In genomic region chr5:10332301-10332700, GRCh38 we compare ENCODE assay signal across 19 cellular contexts. TPM values are rescaled to one million over a fixed set of nuclear protein-coding genes. Genes with fewer than 3 reads are reported as not detected.
DNase-seq lines count a peak whose midpoint lies in the region; ATAC-seq and TF ChIP-seq lines count a peak whose summit lies in the region.
"Had no signal": no experiment of that assay in that cellular context is flagged by ENCODE, and none has a peak within 500 bp of the region (broad histone marks: within the 10 kb centered on the region; RNA-seq: fewer than 3 reads in every experiment).

No MANE protein-coding gene starts in this region.

- H3K4me2 ChIP-seq in OCI-LY7 (ENCODE audit: low read length): no peak overlapping the region
- H3K4me2 ChIP-seq: BLaER1 treated with 17β-estradiol and CSF1 and Interleukin-3, amounts not matched to agents 10 nM and 100 nM had no signal

- no peak overlapping the region for H3K27ac Mint-ChIP-seq in CD8-positive, alpha-beta T cell
- H3K27ac Mint-ChIP-seq in natural killer cell treated with Interleukin-12 subunit alpha and Interleukin-12 subunit beta and Interleukin-15 and Interleukin-18, amount 100 ng/mL, for 72 hours: no peak overlapping the region

- CTCF ChIA-PET in CD8-positive, alpha-beta T cell (lab: Charles Lee): interaction anchor here (1.1 kb wide), 1 partner anchor 49 kb away, joined by 4 read pairs; no protein-coding TSS in a partner anchor
- CTCF ChIA-PET in OCI-LY7 (lab: Charles Lee; ENCODE audit: unreplicated experiment): no interaction called here

- BruUV-seq in OCI-LY7 (replicated peaks; lab: Mats Ljungman, UMichigan): no TSS peak

- no peaks in the 10 kb centered on the region for H3K36me3 ChIP-seq in CD8-positive, alpha-beta T cell (ENCODE audit: insufficient read depth, low read length)
- H3K36me3 ChIP-seq in OCI-LY7 (ENCODE audit: insufficient read depth, low read length): no peaks in the 10 kb centered on the region
- H3K36me3 ChIP-seq: breast epithelium, lower lobe of right lung, upper lobe of right lung had no signal

- H3K27ac ChIP-seq in CD8-positive, alpha-beta T cell (ENCODE audit: low read depth, low read length): no peak overlapping the region
- peak overlapping the region; percentile 47 for H3K27ac ChIP-seq in cingulate gyrus (ENCODE audit: low read depth, low read length)
- H3K27ac ChIP-seq in OCI-LY7 (ENCODE audit: low read depth, low read length, poor library complexity, severe bottlenecking): no peak overlapping the region
- H3K27ac ChIP-seq: BLaER1 treated with 17β-estradiol and CSF1 and Interleukin-3, amounts not matched to agents 10 nM and 100 nM; lower lobe of right lung; upper lobe of right lung had no signal

- H2AFZ ChIP-seq in OCI-LY7 (ENCODE audit: low read length): no peak overlapping the region

- peaks cover 12% of the 10 kb centered on the region for H3K27me3 ChIP-seq in CD8-positive, alpha-beta T cell (ENCODE audit: insufficient read depth, low read length)
- H3K27me3 ChIP-seq: breast epithelium, upper lobe of right lung had no signal

- H3K4me1 Mint-ChIP-seq in CD8-positive, alpha-beta T cell (ENCODE audit: low read depth): peaks cover 5% of the 10 kb centered on the region
- H3K4me1 Mint-ChIP-seq in natural killer cell treated with Interleukin-12 subunit alpha and Interleukin-12 subunit beta and Interleukin-15 and Interleukin-18, amount 100 ng/mL, for 72 hours (ENCODE audit: low read depth in 2 of 2): peaks cover 6 to 8% of the 10 kb centered on the region in 2 donors

- intact Hi-C loops in CD8-positive, alpha-beta T cell (cut with DNase I, micrococcal nuclease): no loop called here
- intact Hi-C loops in OCI-LY7 (cut with micrococcal nuclease; ENCODE audit: unreplicated experiment): no loop called here

- no peaks in the 10 kb centered on the region for H3K9me3 Mint-ChIP-seq in CD8-positive, alpha-beta T cell
- no peaks in the 10 kb centered on the region for H3K9me3 Mint-ChIP-seq in natural killer cell treated with Interleukin-12 subunit alpha and Interleukin-12 subunit beta and Interleukin-15 and Interleukin-18, amount 100 ng/mL, for 72 hours

- H3K27me3 Mint-ChIP-seq in CD8-positive, alpha-beta T cell (ENCODE audit: low read depth): peaks cover 38% of the 10 kb centered on the region
- peaks cover 30 to 31% of the 10 kb centered on the region in 2 donors for H3K27me3 Mint-ChIP-seq in natural killer cell treated with Interleukin-12 subunit alpha and Interleukin-12 subunit beta and Interleukin-15 and Interleukin-18, amount 100 ng/mL, for 72 hours

- DNase-seq in NCI-H1417 (lab: John Stamatoyannopoulos, UW): peak in 2 of 3 experiments; percentile 35 to 41
- no peak for DNase-seq in NCI-H1417 treated with DMSO at 0.1 percent for 48 hours (lab: John Stamatoyannopoulos, UW)
- DNase-seq in CD8-positive, alpha-beta T cell: no peak
- DNase-seq in natural killer cell treated with Interleukin-12 subunit alpha and Interleukin-12 subunit beta and Interleukin-15 and Interleukin-18, amount 100 ng/mL, for 72 hours (ENCODE audit: low spot score): no peak
- no peak for DNase-seq in NCI-H2227 (lab: John Stamatoyannopoulos, UW; ENCODE audit: unreplicated experiment)
- DNase-seq in OCI-LY7 (ENCODE audit: low spot score): no peak
- no peak for DNase-seq in SKM-1 (lab: John Stamatoyannopoulos, UW; ENCODE audit: unreplicated experiment)
- DNase-seq: 8988T; activated naive CD4-positive, alpha-beta T cell treated with Interleukin-2 at 50 U/mL for 16 hours; effector memory CD4-positive, alpha-beta T cell; lower lobe of right lung; NCI-H1105; NCI-H446 treated with DMSO at 0.1 percent for 48 hours; OCI-M1; stimulated activated CD4-positive, alpha-beta T cell treated with anti-CD3 and anti-CD28 coated beads, Interleukin-4, amount 100 ng/mL, for 4 hours had no signal

- H3K4me3 ChIP-seq in CD8-positive, alpha-beta T cell (ENCODE audit: low read depth, low read length): no peak overlapping the region
- no peak overlapping the region for H3K4me3 ChIP-seq in OCI-LY7 (ENCODE audit: low read depth, low read length, poor library complexity, severe bottlenecking)

- no peaks in the 10 kb centered on the region for H3K9me3 ChIP-seq in CD8-positive, alpha-beta T cell (ENCODE audit: low read length)
- no peaks in the 10 kb centered on the region for H3K9me3 ChIP-seq in OCI-LY7 (ENCODE audit: low read length)
- H3K9me3 ChIP-seq: breast epithelium, lower lobe of right lung, upper lobe of right lung had no signal

- peak overlapping the region; percentile 41 for H3K4me3 Mint-ChIP-seq in CD8-positive, alpha-beta T cell
- peak overlapping the region; percentile 8 for H3K4me3 Mint-ChIP-seq in natural killer cell treated with Interleukin-12 subunit alpha and Interleukin-12 subunit beta and Interleukin-15 and Interleukin-18, amount 100 ng/mL, for 72 hours

- POLR2A ChIA-PET in CD8-positive, alpha-beta T cell (lab: Charles Lee): interaction anchor here (0.6 kb wide), 1 partner anchor 21 kb away, joined by 3 read pairs; the partner anchor contains the start of gene MARCHF6
- POLR2A ChIA-PET in OCI-LY7 (lab: Charles Lee): interaction anchor here (0.6 kb wide), 1 partner anchor 11 kb away, joined by 3 read pairs; no protein-coding TSS in a partner anchor

- no peaks in the 10 kb centered on the region for H3K79me2 ChIP-seq in OCI-LY7 (ENCODE audit: insufficient read depth, low read depth, low read length)

- H3K36me3 Mint-ChIP-seq in CD8-positive, alpha-beta T cell: peaks cover 2% of the 10 kb centered on the region
- no peaks in the 10 kb centered on the region for H3K36me3 Mint-ChIP-seq in natural killer cell treated with Interleukin-12 subunit alpha and Interleukin-12 subunit beta and Interleukin-15 and Interleukin-18, amount 100 ng/mL, for 72 hours

- no peaks in the 10 kb centered on the region for H4K20me1 ChIP-seq in OCI-LY7 (ENCODE audit: insufficient read depth, low read length)
- H4K20me1 ChIP-seq: BLaER1 treated with 17β-estradiol and CSF1 and Interleukin-3, amounts not matched to agents 10 nM and 100 nM had no signal

- no peak for TF ChIP-seq CTCF in CD8-positive, alpha-beta T cell (IDR thresholded peaks at IDR 0.05)
- TF ChIP-seq CTCF in OCI-LY7 (conservative IDR thresholded peaks at IDR 0.05; ENCODE audit: low read length): no peak

- H3K4me1 ChIP-seq in CD8-positive, alpha-beta T cell (ENCODE audit: insufficient read depth, low read length): no peaks in the 10 kb centered on the region
- no peaks in the 10 kb centered on the region for H3K4me1 ChIP-seq in OCI-LY7 (ENCODE audit: insufficient read depth, low read length, poor library complexity, severe bottlenecking)
- H3K4me1 ChIP-seq: BLaER1 treated with 17β-estradiol and CSF1 and Interleukin-3, amounts not matched to agents 10 nM and 100 nM had no signal

- H3K9me2 ChIP-seq in OCI-LY7 (ENCODE audit: insufficient read depth, low read length): no peaks in the 10 kb centered on the region

- ATAC-seq in CD8-positive, alpha-beta T cell: no peak
- no peak for ATAC-seq in natural killer cell treated with Interleukin-12 subunit alpha and Interleukin-12 subunit beta and Interleukin-15 and Interleukin-18, amount 100 ng/mL, for 72 hours

RNA-seq across cellular contexts. Expression of gene MARCHF6, which starts 21.2 kb away (rescaled TPM):
- total RNA-seq in CD8-positive, alpha-beta T cell: 100 to 1,000 TPM; 182 to 189 TPM
- 100 to 1,000 TPM; 114 to 120 TPM for total RNA-seq in natural killer cell treated with Interleukin-12 subunit alpha and Interleukin-12 subunit beta and Interleukin-15 and Interleukin-18, amount 100 ng/mL, for 72 hours
- 48.2 and 118 TPM in 2 replicates for total RNA-seq in OCI-LY7 (2014; rRNA removed; shearing (Covaris generic))
- total RNA-seq in OCI-LY7 (2022): 113 TPM in 2 replicates

RNA-seq across cellular contexts. Expression of gene CMBL, which starts 24.6 kb away (rescaled TPM):
- not detected for total RNA-seq in CD8-positive, alpha-beta T cell
- total RNA-seq in natural killer cell treated with Interleukin-12 subunit alpha and Interleukin-12 subunit beta and Interleukin-15 and Interleukin-18, amount 100 ng/mL, for 72 hours: under 1 TPM in 1 of 2 donors, not detected in 1; 0.36 TPM
- not detected in 2 replicates for total RNA-seq in OCI-LY7 (2014; rRNA removed; shearing (Covaris generic))
- total RNA-seq in OCI-LY7 (2022): 0.13 TPM in 1 of 2 replicates, not detected in the other

Comparison
In these comparisons a context has a peak if more than half of its experiments do, and no peak if none do; other contexts are left out.
1. DNase-seq: peak in NCI-H1417 (2 of 3); none in NCI-H1417 treated with DMSO at 0.1 percent for 48 hours (single experiment), CD8-positive, alpha-beta T cell (0 of 7), natural killer cell treated with Interleukin-12 subunit alpha and Interleukin-12 subunit beta and Interleukin-15 and Interleukin-18, amount 100 ng/mL, for 72 hours (single experiment), NCI-H2227 (single experiment), OCI-LY7 (single experiment) and SKM-1 (single experiment).